ENCODE assay signal across 19 cellular contexts in the genomic region with DNA sequence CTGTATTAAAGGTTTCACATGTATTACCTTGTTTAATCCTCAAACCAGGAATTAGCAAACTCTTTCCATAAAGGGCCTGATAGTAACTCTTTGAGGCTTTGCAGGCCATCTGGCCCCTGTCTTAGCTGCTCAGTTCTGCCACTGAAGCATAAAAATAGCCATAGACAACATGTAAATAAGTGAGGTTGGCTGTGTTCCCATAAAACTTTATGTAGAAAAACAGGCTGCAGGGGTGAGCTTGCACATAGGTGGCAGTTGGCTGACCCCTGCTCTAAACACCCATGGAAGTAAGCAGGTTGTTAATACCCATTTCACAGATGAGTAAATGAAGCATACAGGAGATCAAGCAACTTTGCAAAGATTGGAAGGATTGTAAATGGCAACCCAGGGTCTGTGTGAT.
"Had no signal": no experiment of that assay in that cellular context is flagged by ENCODE, and none has a peak within 500 bp of the region (broad histone marks: within the 10 kb centered on the region; RNA-seq: fewer than 3 reads in every experiment).

No MANE protein-coding gene starts in this region.

- H3K9me3 Mint-ChIP-seq: nephron, type B pancreatic cell had no signal

- ATAC-seq: foreskin keratinocyte, pancreas, right cardiac atrium had no signal

- H3K9me3 ChIP-seq: pancreas, suprapubic skin, thyroid gland, uterus had no signal

- H3K4me1 Mint-ChIP-seq: naive B cell had no signal

- H3K27me3 ChIP-seq: foreskin keratinocyte, pancreas, suprapubic skin, thyroid gland, uterus had no signal

- H3K4me1 ChIP-seq: foreskin keratinocyte, pancreas, uterus had no signal

- H3K27ac ChIP-seq: foreskin keratinocyte, pancreas, suprapubic skin, thyroid gland, uterus had no signal

- H3K36me3 ChIP-seq: pancreas, suprapubic skin, thyroid gland, uterus had no signal

- H3K27me3 Mint-ChIP-seq: dendritic cell treated with granulocyte-macrophage colony-stimulating factor and Interleukin-4, amounts not matched to agents 40 ng/mL and 50 ng/mL, for 4 days; naive B cell; progenitor cell of endocrine pancreas; type B pancreatic cell had no signal

- H3K4me3 Mint-ChIP-seq: dendritic cell treated with granulocyte-macrophage colony-stimulating factor and Interleukin-4, amounts not matched to agents 40 ng/mL and 50 ng/mL, for 4 days; endodermal cell; naive B cell; nephron; type B pancreatic cell had no signal

- H3K36me3 Mint-ChIP-seq: naive B cell, type B pancreatic cell had no signal

- H3K4me3 ChIP-seq: pancreas, smooth muscle cell, suprapubic skin, thyroid gland, uterus had no signal

- DNase-seq: endodermal cell; erythroblast; foreskin keratinocyte; kidney; mesendoderm; naive B cell; occipital lobe; pancreas; right cardiac atrium; stimulated activated CD4-positive, alpha-beta T cell treated with anti-CD3 and anti-CD28 coated beads, Interleukin-2, amount 100 ng/mL, for 48 hours; stimulated activated naive CD4-positive, alpha-beta T cell treated with Interleukin-2 at 50 U/mL for 16 hours; thyroid gland; uterus had no signal

- H3K27ac Mint-ChIP-seq: dendritic cell treated with granulocyte-macrophage colony-stimulating factor and Interleukin-4, amounts not matched to agents 40 ng/mL and 50 ng/mL, for 4 days; endodermal cell; naive B cell; progenitor cell of endocrine pancreas; type B pancreatic cell had no signal
